In the genomic region with DNA sequence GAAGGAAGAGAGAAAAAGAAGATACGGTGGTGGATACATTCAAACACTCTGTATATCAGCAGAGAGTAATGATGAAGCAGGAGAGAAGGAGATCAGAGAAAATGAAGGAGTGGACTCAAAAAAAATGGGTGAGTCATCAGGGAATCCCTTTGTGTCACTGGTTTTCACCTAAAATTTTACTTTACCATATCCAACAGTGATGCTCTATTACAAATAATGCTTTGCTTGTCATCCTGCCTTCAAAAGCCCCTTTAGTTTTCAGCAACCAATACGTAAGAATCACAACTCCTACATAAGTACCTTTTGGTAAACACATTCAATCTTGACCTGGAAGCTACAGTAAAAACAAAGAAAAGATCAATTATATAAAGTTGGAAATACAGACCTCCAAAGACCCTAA, we compare ENCODE assay signal across 16 cellular contexts.
A peak's percentile ranks its signal among the peaks of the same experiment; 100 is the strongest.
DNase-seq lines count a peak whose midpoint lies in the region; ATAC-seq and TF ChIP-seq lines count a peak whose summit lies in the region.
"Had no signal": no experiment of that assay in that cellular context is flagged by ENCODE, and none has a peak within 500 bp of the region (broad histone marks: within the 10 kb centered on the region; RNA-seq: fewer than 3 reads in every experiment).

No MANE protein-coding gene starts in this region.

- DNase-seq in GM06990 (ENCODE audit: extremely low read depth, insufficient read length) (peak; percentile 16), GM13976 (ENCODE audit: low spot score) (peak; percentile 9), osteoblast (ENCODE audit: insufficient read length, low spot score, missing footprints) (peak; percentile 43), omental fat pad (ENCODE audit: low spot score) (no peak), NCI-H146 (lab: John Stamatoyannopoulos, UW) (no peak)
- DNase-seq in CD4-positive, alpha-beta memory T cell = no peak
- DNase-seq: CD8-positive, alpha-beta memory T cell; DND-41; GDM1; MV-4-11; NCI-H1694; NCI-H345; NCI-H69; PC-3 had no signal

- no peaks in the 10 kb centered on the region for H3K36me3 ChIP-seq in GM06990 (ENCODE audit: control insufficient read depth, insufficient read depth, low read length)
- H3K36me3 ChIP-seq in osteoblast (ENCODE audit: insufficient read depth, low read length) = no peaks in the 10 kb centered on the region
- no peaks in the 10 kb centered on the region for H3K36me3 ChIP-seq in CD4-positive, alpha-beta memory T cell (ENCODE audit: insufficient read depth, low read length)
- H3K36me3 ChIP-seq: HAP-1 had no signal

- POLR2A ChIA-PET in CD4-positive, alpha-beta memory T cell (lab: Charles Lee; ENCODE audit: partially characterized antibody) = no interaction called here

- peak; percentile 52 for ATAC-seq in HG02885 (IDR thresholded peaks at IDR 0.05; ENCODE audit: poor library complexity, unreplicated experiment)
- no peak for ATAC-seq in omental fat pad (ENCODE audit: low FRiP score)
- ATAC-seq: PC-3 had no signal

- H3K27me3 ChIP-seq in GM06990 (replicated peaks; ENCODE audit: control insufficient read depth, insufficient read depth, low read length) = no peaks in the 10 kb centered on the region
- H3K27me3 ChIP-seq in osteoblast (ENCODE audit: insufficient read depth, low read length) = no peaks in the 10 kb centered on the region
- no peaks in the 10 kb centered on the region for H3K27me3 ChIP-seq in CD4-positive, alpha-beta memory T cell (ENCODE audit: insufficient read depth, low read length)

- no peaks in the 10 kb centered on the region for H3K36me3 Mint-ChIP-seq in CD4-positive, alpha-beta memory T cell
- H3K36me3 Mint-ChIP-seq: CD8-positive, alpha-beta memory T cell had no signal

- no peak overlapping the region for H3K4me2 ChIP-seq in osteoblast (ENCODE audit: insufficient read depth, low read length)

- peaks cover 5% of the 10 kb centered on the region in 2 donors for H3K27me3 Mint-ChIP-seq in CD4-positive, alpha-beta memory T cell

- no peaks in the 10 kb centered on the region for H4K20me1 ChIP-seq in osteoblast (ENCODE audit: insufficient read depth, low read length)

- no peak overlapping the region for H3K4me3 Mint-ChIP-seq in CD4-positive, alpha-beta memory T cell
- H3K4me3 Mint-ChIP-seq: CD8-positive, alpha-beta memory T cell had no signal

- H3K9me3 Mint-ChIP-seq in CD4-positive, alpha-beta memory T cell = no peaks in the 10 kb centered on the region
- H3K9me3 Mint-ChIP-seq: CD8-positive, alpha-beta memory T cell had no signal

- no peaks in the 10 kb centered on the region for H3K4me1 Mint-ChIP-seq in CD4-positive, alpha-beta memory T cell
- H3K4me1 Mint-ChIP-seq: CD8-positive, alpha-beta memory T cell had no signal

- CTCF ChIA-PET in CD4-positive, alpha-beta memory T cell (lab: Charles Lee; ENCODE audit: partially characterized antibody) = no interaction called here

- no peaks in the 10 kb centered on the region for H3K9me3 ChIP-seq in osteoblast (ENCODE audit: low read depth, low read length)
- no peaks in the 10 kb centered on the region for H3K9me3 ChIP-seq in CD4-positive, alpha-beta memory T cell (ENCODE audit: control insufficient read depth in 1 of 2, low read length in 2 of 2)
- H3K9me3 ChIP-seq: HAP-1 had no signal

- peaks cover 4% of the 10 kb centered on the region for H3K4me1 ChIP-seq in osteoblast (ENCODE audit: insufficient read depth, low read length)
- no peaks in the 10 kb centered on the region for H3K4me1 ChIP-seq in CD4-positive, alpha-beta memory T cell (ENCODE audit: insufficient read depth, low read length)

- no peak overlapping the region for H3K27ac ChIP-seq in osteoblast (ENCODE audit: low read depth, low read length)
- H3K27ac ChIP-seq in CD4-positive, alpha-beta memory T cell (ENCODE audit: low read depth, low read length) = no peak overlapping the region

- TF ChIP-seq CTCF in GM06990 (IDR thresholded peaks at IDR 0.05; ENCODE audit: insufficient read depth, low read length, poor library complexity, severe bottlenecking) = no peak
- no peak for TF ChIP-seq CTCF in GM13976 (IDR thresholded peaks at IDR 0.05; ENCODE audit: borderline replicate concordance, control extremely low read depth, extremely low read depth, insufficient read depth, missing control alignments)
- TF ChIP-seq CTCF in osteoblast (IDR thresholded peaks at IDR 0.05; ENCODE audit: extremely low read depth, low read depth, low read length) = no peak
- TF ChIP-seq CTCF in omental fat pad (IDR thresholded peaks at IDR 0.05) = no peak

- no peak overlapping the region for H3K27ac Mint-ChIP-seq in CD4-positive, alpha-beta memory T cell

- intact Hi-C loops in CD4-positive, alpha-beta memory T cell (cut with micrococcal nuclease) = no loop called here

- in situ Hi-C loops in GM13976 (cut with MboI; ENCODE audit: low sequenced_read_pairs, unreplicated experiment) = no loop called here

- peak overlapping the region; percentile 41 for H3K4me3 ChIP-seq in GM06990 (replicated peaks; ENCODE audit: low read depth, low read length)
- H3K4me3 ChIP-seq in osteoblast (ENCODE audit: insufficient read depth, low read length) = no peak overlapping the region
- H3K4me3 ChIP-seq in CD4-positive, alpha-beta memory T cell (ENCODE audit: low read length in 2 of 2) = no peak overlapping the region
- H3K4me3 ChIP-seq: HAP-1 had no signal

- no peaks in the 10 kb centered on the region for H3K79me2 ChIP-seq in osteoblast (ENCODE audit: insufficient read depth, low read length)

- no peak overlapping the region for H2AFZ ChIP-seq in osteoblast (ENCODE audit: low read length)

Comparison
In these comparisons a context has a peak if more than half of its experiments do, and no peak if none do; other contexts are left out.
1. DNase-seq: peak in GM06990 (single experiment), GM13976 (single experiment) and osteoblast (single experiment); none in omental fat pad (single experiment), CD4-positive, alpha-beta memory T cell (0 of 5) and NCI-H146 (single experiment).